12 cellular contexts compared by ENCODE assay signal in genomic region chr4:26568446-26568994, GRCh38. TPM values are rescaled to one million over a fixed set of nuclear protein-coding genes. Genes with fewer than 3 reads are reported as not detected.
DNase-seq lines count a peak whose midpoint lies in the region; ATAC-seq and TF ChIP-seq lines count a peak whose summit lies in the region.
"Had no signal": no experiment of that assay in that cellular context is flagged by ENCODE, and none has a peak within 500 bp of the region (broad histone marks: within the 10 kb centered on the region; RNA-seq: fewer than 3 reads in every experiment).

No MANE protein-coding gene starts in this region.

- no peak for ATAC-seq in activated naive CD8-positive, alpha-beta T cell treated with anti-CD3 and anti-CD28 coated beads, Interleukin-2, amount 50 U/mL, for 24 hours
- peak; percentile 64 for ATAC-seq in activated T-helper 17 cell treated with anti-CD3 and anti-CD28 coated beads, Interleukin-2, amount 50 U/mL, for 72 hours (replicated peaks)
- ATAC-seq in foreskin keratinocyte = peak; percentile 94
- ATAC-seq in sciatic nerve = no peak

- H3K4me1 Mint-ChIP-seq in activated naive CD8-positive, alpha-beta T cell treated with anti-CD3 and anti-CD28 coated beads for 36 hours = peaks cover 18% of the 10 kb centered on the region
- peaks cover 24% of the 10 kb centered on the region for H3K4me1 Mint-ChIP-seq in activated naive CD8-positive, alpha-beta T cell treated with anti-CD3 and anti-CD28 coated beads, Interleukin-2, amount 50 U/mL, for 24 hours
- H3K4me1 Mint-ChIP-seq in activated T-helper 17 cell treated with anti-CD3 and anti-CD28 coated beads, Interleukin-2, amount 50 U/mL, for 72 hours = peaks cover 6% of the 10 kb centered on the region

- no peak overlapping the region for H3K27ac ChIP-seq in foreskin keratinocyte

- peaks cover 3% of the 10 kb centered on the region for H3K36me3 Mint-ChIP-seq in activated naive CD8-positive, alpha-beta T cell treated with anti-CD3 and anti-CD28 coated beads for 36 hours
- no peaks in the 10 kb centered on the region for H3K36me3 Mint-ChIP-seq in activated naive CD8-positive, alpha-beta T cell treated with anti-CD3 and anti-CD28 coated beads, Interleukin-2, amount 50 U/mL, for 24 hours (ENCODE audit: low read depth)
- H3K36me3 Mint-ChIP-seq in activated T-helper 17 cell treated with anti-CD3 and anti-CD28 coated beads, Interleukin-2, amount 50 U/mL, for 72 hours (ENCODE audit: low read depth) = no peaks in the 10 kb centered on the region

- no peak overlapping the region for H3K4me3 Mint-ChIP-seq in activated naive CD8-positive, alpha-beta T cell treated with anti-CD3 and anti-CD28 coated beads for 36 hours
- H3K4me3 Mint-ChIP-seq in activated naive CD8-positive, alpha-beta T cell treated with anti-CD3 and anti-CD28 coated beads, Interleukin-2, amount 50 U/mL, for 24 hours = no peak overlapping the region
- H3K4me3 Mint-ChIP-seq in activated T-helper 17 cell treated with anti-CD3 and anti-CD28 coated beads, Interleukin-2, amount 50 U/mL, for 72 hours = peak overlapping the region; percentile 15

- in situ Hi-C loops in GM13977 (cut with MboI; ENCODE audit: low pct_unique_long_range_greater_than_20kb, low sequenced_read_pairs, unreplicated experiment) = no loop called here

- H3K27ac Mint-ChIP-seq in activated naive CD8-positive, alpha-beta T cell treated with anti-CD3 and anti-CD28 coated beads for 36 hours = peak overlapping the region; percentile 29
- H3K27ac Mint-ChIP-seq in activated naive CD8-positive, alpha-beta T cell treated with anti-CD3 and anti-CD28 coated beads, Interleukin-2, amount 50 U/mL, for 24 hours = no peak overlapping the region
- no peak overlapping the region for H3K27ac Mint-ChIP-seq in activated T-helper 17 cell treated with anti-CD3 and anti-CD28 coated beads, Interleukin-2, amount 50 U/mL, for 72 hours

- H3K27me3 Mint-ChIP-seq in activated naive CD8-positive, alpha-beta T cell treated with anti-CD3 and anti-CD28 coated beads for 36 hours = peaks cover 9% of the 10 kb centered on the region
- H3K27me3 Mint-ChIP-seq in activated naive CD8-positive, alpha-beta T cell treated with anti-CD3 and anti-CD28 coated beads, Interleukin-2, amount 50 U/mL, for 24 hours = peaks cover 3% of the 10 kb centered on the region
- peaks cover 15% of the 10 kb centered on the region for H3K27me3 Mint-ChIP-seq in activated T-helper 17 cell treated with anti-CD3 and anti-CD28 coated beads, Interleukin-2, amount 50 U/mL, for 72 hours

- peaks cover 14% of the 10 kb centered on the region for H3K4me1 ChIP-seq in foreskin keratinocyte

- TF ChIP-seq CTCF in foreskin keratinocyte (conservative IDR thresholded peaks at IDR 0.05) (no peak), GM13977 (IDR thresholded peaks at IDR 0.05; ENCODE audit: extremely low read depth, insufficient read depth, missing control alignments) (no peak)

- DNase-seq in activated naive CD8-positive, alpha-beta T cell treated with anti-CD3 and anti-CD28 coated beads for 36 hours = no peak
- no peak for DNase-seq in activated naive CD8-positive, alpha-beta T cell treated with anti-CD3 and anti-CD28 coated beads, Interleukin-2, amount 50 U/mL, for 24 hours
- DNase-seq in foreskin keratinocyte (peak; percentile 68 to 84), superior temporal gyrus (ENCODE audit: extremely low spot score) (peak; percentile 10), GM13977 (ENCODE audit: low spot score) (no peak), sciatic nerve (ENCODE audit: low spot score) (no peak), NCI-H345 treated with DMSO at 0.1 percent for 48 hours (lab: John Stamatoyannopoulos, UW; ENCODE audit: unreplicated experiment) (no peak)
- DNase-seq: activated CD4-positive, alpha-beta T cell treated with anti-CD3 and anti-CD28 coated beads, Interleukin-2, amount 50 U/mL, for 4 hours; caudate nucleus; NCI-H1417; nucleus accumbens had no signal

- intact Hi-C loops in sciatic nerve (cut with DNase I) = no loop called here

- no peaks in the 10 kb centered on the region for H3K9me3 Mint-ChIP-seq in activated naive CD8-positive, alpha-beta T cell treated with anti-CD3 and anti-CD28 coated beads for 36 hours
- H3K9me3 Mint-ChIP-seq in activated naive CD8-positive, alpha-beta T cell treated with anti-CD3 and anti-CD28 coated beads, Interleukin-2, amount 50 U/mL, for 24 hours = no peaks in the 10 kb centered on the region
- no peaks in the 10 kb centered on the region for H3K9me3 Mint-ChIP-seq in activated T-helper 17 cell treated with anti-CD3 and anti-CD28 coated beads, Interleukin-2, amount 50 U/mL, for 72 hours

- H3K27me3 ChIP-seq in foreskin keratinocyte = no peaks in the 10 kb centered on the region

RNA-seq across cellular contexts. Expression of gene TBC1D19, which starts 15.4 kb away (rescaled TPM):
- total RNA-seq in activated naive CD8-positive, alpha-beta T cell treated with anti-CD3 and anti-CD28 coated beads for 36 hours = 1 to 10 TPM; 3.1 to 4.2 TPM
- 1 to 10 TPM; 3.4 to 4.0 TPM for total RNA-seq in activated T-helper 17 cell treated with anti-CD3 and anti-CD28 coated beads, Interleukin-2, amount 50 U/mL, for 72 hours
- total RNA-seq in foreskin keratinocyte = 7.9 and 9.8 TPM in 2 replicates
- polyA plus RNA-seq in foreskin keratinocyte = 3.7 and 4.1 TPM in 2 replicates
- 15.6 TPM for total RNA-seq in sciatic nerve

Comparison
In these comparisons a context has a peak if more than half of its experiments do, and no peak if none do; other contexts are left out.
1. DNase-seq: peak in foreskin keratinocyte (2 of 2) and superior temporal gyrus (single experiment); none in activated naive CD8-positive, alpha-beta T cell treated with anti-CD3 and anti-CD28 coated beads for 36 hours (single experiment), activated naive CD8-positive, alpha-beta T cell treated with anti-CD3 and anti-CD28 coated beads, Interleukin-2, amount 50 U/mL, for 24 hours (single experiment), GM13977 (single experiment), sciatic nerve (single experiment) and NCI-H345 treated with DMSO at 0.1 percent for 48 hours (single experiment).
2. ATAC-seq: peak in activated T-helper 17 cell treated with anti-CD3 and anti-CD28 coated beads, Interleukin-2, amount 50 U/mL, for 72 hours (single experiment) and foreskin keratinocyte (single experiment); none in activated naive CD8-positive, alpha-beta T cell treated with anti-CD3 and anti-CD28 coated beads, Interleukin-2, amount 50 U/mL, for 24 hours (single experiment) and sciatic nerve (single experiment).